In the genomic region with DNA sequence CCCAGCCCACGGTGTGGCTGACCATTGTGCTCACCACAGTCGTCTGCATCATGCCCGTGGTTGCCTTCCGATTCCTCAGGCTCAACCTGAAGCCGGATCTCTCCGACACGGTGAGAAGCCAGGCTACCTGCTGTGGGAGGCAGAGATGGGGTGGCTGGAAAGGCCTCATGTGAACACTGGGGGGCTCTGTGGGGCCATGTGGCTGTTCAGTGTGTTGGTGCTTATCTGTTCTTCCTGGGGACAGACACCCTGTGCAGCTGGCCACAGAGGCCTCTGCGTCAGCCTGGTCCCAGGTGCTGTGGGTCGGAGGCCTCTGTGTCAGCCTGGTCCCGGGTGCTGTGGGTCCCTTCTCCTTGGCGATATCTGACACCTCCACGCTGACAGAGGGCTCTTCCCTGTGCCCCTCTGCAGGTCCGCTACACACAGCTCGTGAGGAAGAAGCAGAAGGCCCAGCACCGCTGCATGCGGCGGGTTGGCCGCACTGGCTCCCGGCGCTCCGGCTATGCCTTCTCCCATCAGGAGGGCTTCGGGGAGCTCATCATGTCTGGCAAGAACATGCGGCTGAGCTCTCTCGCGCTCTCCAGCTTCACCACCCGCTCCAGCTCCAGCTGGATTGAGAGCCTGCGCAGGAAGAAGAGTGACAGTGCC, we compare ENCODE assay signal across 1 cellular context.
TF ChIP-seq lines count a peak whose summit lies in the region.

No MANE protein-coding gene starts in this region.

TF ChIP-seq in A549, 52 proteins besides CTCF, POLR2A, EP300 and RAD21:
- TF ChIP-seq SMC3 (IDR thresholded peaks at IDR 0.05) (peak; percentile 29; the same call in 1 of the 3 replicates), EHMT2 (IDR thresholded peaks at IDR 0.05; ENCODE audit: low read depth) (no peak)
